In genomic region chr18:34120294-34120693, GRCh38 we compare ENCODE assay signal across 20 cellular contexts.
DNase-seq lines count a peak whose midpoint lies in the region; ATAC-seq and TF ChIP-seq lines count a peak whose summit lies in the region.
"Had no signal": no experiment of that assay in that cellular context is flagged by ENCODE, and none has a peak within 500 bp of the region (broad histone marks: within the 10 kb centered on the region; RNA-seq: fewer than 3 reads in every experiment).

No MANE protein-coding gene starts in this region.

- H3K36me3 ChIP-seq in SK-N-SH (replicated peaks in 1 of 2; ENCODE audit: control insufficient read depth in 1 of 2, insufficient read depth in 2 of 2, low read length in 1 of 2): no peaks in the 10 kb centered on the region
- H3K36me3 ChIP-seq: BE2C, HAP-1, Peyer's patch had no signal

- H3K27ac Mint-ChIP-seq in type B pancreatic cell: peak overlapping the region; percentile 6
- no peak overlapping the region for H3K27ac Mint-ChIP-seq in T-helper 2 cell treated with Interferon-gamma antibody and Interleukin-4, amounts not matched to agents 5 μg/mL and 100 μg/mL, for 36 hours
- H3K27ac Mint-ChIP-seq: CD4-positive, alpha-beta T cell; IgD-negative memory B cell had no signal

- H3K9ac ChIP-seq in SK-N-SH: no peak overlapping the region

- no peak for TF ChIP-seq EP300 in SK-N-SH (IDR thresholded peaks at IDR 0.05; ENCODE audit: borderline replicate concordance in 1 of 2, low read depth in 1 of 2, low read length in 1 of 2)

- in situ Hi-C loops in astrocyte of the cerebellum (cut with HindIII; ENCODE audit: low sequenced_read_pairs): no loop called here

- CTCF ChIA-PET in SK-N-SH (lab: Yijun Ruan, JAX): interaction anchor here (0.6 to 4.6 kb wide), 5 partner anchors 102 to 286 kb away, joined by 3 to 25 read pairs (median 4); no protein-coding TSS in a partner anchor

- intact Hi-C loops in cardiac septum (cut with DNase I): loop anchor here (5.0 to 10.0 kb wide), 2 partner anchors 202 to 685 kb away; no protein-coding TSS in a partner anchor

- H3K9me3 ChIP-seq in SK-N-SH: no peaks in the 10 kb centered on the region
- H3K9me3 ChIP-seq: BE2C, HAP-1, Peyer's patch had no signal

- H3K4me3 Mint-ChIP-seq in type B pancreatic cell: no peak overlapping the region
- H3K4me3 Mint-ChIP-seq in T-helper 2 cell treated with Interferon-gamma antibody and Interleukin-4, amounts not matched to agents 5 μg/mL and 100 μg/mL, for 36 hours: no peak overlapping the region
- H3K4me3 Mint-ChIP-seq: CD4-positive, alpha-beta T cell; IgD-negative memory B cell had no signal

- H3K27me3 Mint-ChIP-seq in type B pancreatic cell: no peaks in the 10 kb centered on the region
- no peaks in the 10 kb centered on the region for H3K27me3 Mint-ChIP-seq in T-helper 2 cell treated with Interferon-gamma antibody and Interleukin-4, amounts not matched to agents 5 μg/mL and 100 μg/mL, for 36 hours (ENCODE audit: low read depth)
- H3K27me3 Mint-ChIP-seq: CD4-positive, alpha-beta T cell; IgD-negative memory B cell had no signal

- DNase-seq in SK-N-SH (no peak), astrocyte of the cerebellum (ENCODE audit: low read depth) (peak; percentile 23), kidney tubule cell (ENCODE audit: low spot score) (peak; percentile 9), type B pancreatic cell (ENCODE audit: extremely low spot score, unreplicated experiment) (no peak), GDM1 (lab: John Stamatoyannopoulos, UW) (no peak), cardiac septum (ENCODE audit: low spot score) (no peak)
- DNase-seq in T-helper 2 cell treated with Interferon-gamma antibody and Interleukin-4, amounts not matched to agents 5 μg/mL and 100 μg/mL, for 36 hours (ENCODE audit: low spot score): no peak
- DNase-seq: BE2C; CD4-positive, alpha-beta T cell; DMS53; MV-4-11; NCI-H2081; NCI-H510A; Peyer's patch; Right ventricle myocardium superior had no signal

- no peak overlapping the region for H2AFZ ChIP-seq in SK-N-SH (ENCODE audit: low read depth)

- H3K4me3 ChIP-seq in SK-N-SH (ENCODE audit: low read depth in 2 of 2, low read length in 1 of 2) (no peak overlapping the region), astrocyte of the cerebellum (ENCODE audit: low read depth, low read length) (no peak overlapping the region)
- H3K4me3 ChIP-seq: HAP-1, Peyer's patch had no signal

- no peak overlapping the region for H3K4me2 ChIP-seq in SK-N-SH

- no peak for ATAC-seq in SK-N-SH treated with all-trans-retinoic acid at 6 μM for 48 hours

- no peaks in the 10 kb centered on the region for H3F3A ChIP-seq in SK-N-SH (replicated peaks; ENCODE audit: insufficient read depth)

- H3K27me3 ChIP-seq in SK-N-SH (ENCODE audit: insufficient read depth): no peaks in the 10 kb centered on the region
- H3K27me3 ChIP-seq: BE2C, Peyer's patch had no signal

- no peak for TF ChIP-seq RAD21 in SK-N-SH (IDR thresholded peaks at IDR 0.05; ENCODE audit: low read length)

- no peaks in the 10 kb centered on the region for H4K20me1 ChIP-seq in SK-N-SH (ENCODE audit: insufficient read depth)

- 27% methylated on average over 1 of the region's 1 CpG for WGBS in SK-N-SH (ENCODE audit: low lambda C conversion rate)

- no peaks in the 10 kb centered on the region for H3K9me2 ChIP-seq in SK-N-SH

- no peaks in the 10 kb centered on the region for H3K9me3 Mint-ChIP-seq in type B pancreatic cell
- H3K9me3 Mint-ChIP-seq in T-helper 2 cell treated with Interferon-gamma antibody and Interleukin-4, amounts not matched to agents 5 μg/mL and 100 μg/mL, for 36 hours: no peaks in the 10 kb centered on the region
- H3K9me3 Mint-ChIP-seq: CD4-positive, alpha-beta T cell had no signal

- TF ChIP-seq CTCF in SK-N-SH (IDR thresholded peaks at IDR 0.05): no peak
- no peak for TF ChIP-seq CTCF in astrocyte of the cerebellum (IDR thresholded peaks at IDR 0.05; ENCODE audit: low read depth, low read length, missing control alignments)
- TF ChIP-seq CTCF in type B pancreatic cell (conservative IDR thresholded peaks at IDR 0.05): no peak

- no peaks in the 10 kb centered on the region for H3K36me3 Mint-ChIP-seq in type B pancreatic cell
- no peaks in the 10 kb centered on the region for H3K36me3 Mint-ChIP-seq in T-helper 2 cell treated with Interferon-gamma antibody and Interleukin-4, amounts not matched to agents 5 μg/mL and 100 μg/mL, for 36 hours (ENCODE audit: low read depth)
- H3K36me3 Mint-ChIP-seq: IgD-negative memory B cell had no signal

- no peak overlapping the region for H3K27ac ChIP-seq in SK-N-SH (ENCODE audit: low read depth in 2 of 2, low read length in 1 of 2)
- H3K27ac ChIP-seq: 22Rv1, HL-60, Peyer's patch had no signal

- POLR2A ChIA-PET in SK-N-SH (lab: Yijun Ruan, JAX): no interaction called here

- no peaks in the 10 kb centered on the region for H3K79me2 ChIP-seq in SK-N-SH (ENCODE audit: insufficient read depth)

- peaks cover 3 to 4% of the 10 kb centered on the region in 2 experiments; a peak in 2 of 4 replicates for H3K4me1 ChIP-seq in SK-N-SH (ENCODE audit: control insufficient read depth in 1 of 2, insufficient read depth in 2 of 2, low read depth in 1 of 2, low read length in 1 of 2)
- H3K4me1 ChIP-seq: HAP-1, Peyer's patch had no signal

- H3K4me1 Mint-ChIP-seq in type B pancreatic cell (ENCODE audit: unreplicated experiment): peaks cover 26% of the 10 kb centered on the region
- no peaks in the 10 kb centered on the region for H3K4me1 Mint-ChIP-seq in T-helper 2 cell treated with Interferon-gamma antibody and Interleukin-4, amounts not matched to agents 5 μg/mL and 100 μg/mL, for 36 hours (ENCODE audit: low read depth)
- H3K4me1 Mint-ChIP-seq: IgD-negative memory B cell had no signal

TF ChIP-seq in SK-N-SH treated with all-trans-retinoic acid at 6 μM for 48 hours, 23 proteins besides CTCF, POLR2A, EP300 and RAD21:
- TF ChIP-seq ISL1 (CRISPR knock-in tag; IDR thresholded peaks at IDR 0.05) (peak; percentile 86), CREB5 (CRISPR knock-in tag; IDR thresholded peaks at IDR 0.05; ENCODE audit: low read depth) (peak; percentile 32; the same call in 1 of the 2 replicates), GLIS3 (CRISPR knock-in tag; IDR thresholded peaks at IDR 0.05) (no peak)
TF ChIP-seq in SK-N-SH treated with all-trans-retinoic acid at 6 μM for 48 hours: peak in this region for 2.

TF ChIP-seq in SK-N-SH, 30 proteins besides CTCF, POLR2A, EP300 and RAD21 (continues in another document):
- TF ChIP-seq GABPA (IDR thresholded peaks at IDR 0.05; ENCODE audit: low read depth) (no peak), IRF3 (IDR thresholded peaks at IDR 0.05; ENCODE audit: low read depth, low read length) (no peak), ELF1 (IDR thresholded peaks at IDR 0.05) (no peak), PBX3 (IDR thresholded peaks at IDR 0.05) (no peak), USF2 (IDR thresholded peaks at IDR 0.05; ENCODE audit: borderline replicate concordance, low read depth, low read length) (no peak), CHD2 (IDR thresholded peaks at IDR 0.05; ENCODE audit: low read length, partially characterized antibody) (no peak), USF1 (IDR thresholded peaks at IDR 0.05; ENCODE audit: borderline replicate concordance, low read depth) (no peak), SIN3A (IDR thresholded peaks at IDR 0.05; ENCODE audit: borderline replicate concordance, low read depth, low read length) (no peak), ZBTB33 (IDR thresholded peaks at IDR 0.05; ENCODE audit: borderline replicate concordance, low read depth) (no peak)

Comparison
In these comparisons a context has a peak if more than half of its experiments do, and no peak if none do; other contexts are left out.
1. DNase-seq: peak in astrocyte of the cerebellum (single experiment) and kidney tubule cell (single experiment); none in SK-N-SH (single experiment), type B pancreatic cell (single experiment), T-helper 2 cell treated with Interferon-gamma antibody and Interleukin-4, amounts not matched to agents 5 μg/mL and 100 μg/mL, for 36 hours (single experiment), GDM1 (single experiment) and cardiac septum (single experiment).